10 cellular contexts compared by ENCODE assay signal in genomic region chr18:45666520-45666919, GRCh38. TPM values are rescaled to one million over a fixed set of nuclear protein-coding genes. Genes with fewer than 3 reads are reported as not detected.
A peak's percentile ranks its signal among the peaks of the same experiment; 100 is the strongest.
DNase-seq lines count a peak whose midpoint lies in the region; ATAC-seq and TF ChIP-seq lines count a peak whose summit lies in the region.
"Had no signal": no experiment of that assay in that cellular context is flagged by ENCODE, and none has a peak within 500 bp of the region (broad histone marks: within the 10 kb centered on the region; RNA-seq: fewer than 3 reads in every experiment).

No MANE protein-coding gene starts in this region.

- H3K36me3 ChIP-seq in lower lobe of right lung, result no peaks in the 10 kb centered on the region
- H3K36me3 ChIP-seq: prostate gland, tibial artery had no signal

- TF ChIP-seq CTCF in lower lobe of right lung (IDR thresholded peaks at IDR 0.05), result no peak

- H3K9me3 ChIP-seq in lower lobe of right lung, result no peaks in the 10 kb centered on the region
- H3K9me3 ChIP-seq: prostate gland, tibial artery had no signal

- H3K4me1 ChIP-seq in lower lobe of right lung, result peaks cover 35% of the 10 kb centered on the region
- H3K4me1 ChIP-seq: prostate gland had no signal

- peak overlapping the region; percentile 53 for H3K27ac ChIP-seq in lower lobe of right lung
- H3K27ac ChIP-seq: prostate gland had no signal

- H3K27me3 ChIP-seq in lower lobe of right lung (ENCODE audit: low read depth), result no peaks in the 10 kb centered on the region
- H3K27me3 ChIP-seq: tibial artery had no signal

- DNase-seq in Jurkat, Clone E6-1 (ENCODE audit: low read depth, low spot score), result peak; percentile 63
- DNase-seq in lower lobe of right lung, result no peak
- no peak for DNase-seq in COLO829 (ENCODE audit: low spot score)
- DNase-seq in amniotic stem cell (lab: John Stamatoyannopoulos, UW), result no peak
- DNase-seq in cerebellar nuclear complex (lab: John Stamatoyannopoulos, UW), result no peak
- no peak for DNase-seq in NCI-H2107 treated with DMSO at 0.1 percent for 48 hours (lab: John Stamatoyannopoulos, UW; ENCODE audit: unreplicated experiment)
- DNase-seq: tibial artery had no signal

- ATAC-seq in GM18520 (IDR thresholded peaks at IDR 0.05; ENCODE audit: unreplicated experiment) (peak; percentile 68), GM21723 (IDR thresholded peaks at IDR 0.05; ENCODE audit: unreplicated experiment) (peak; percentile 71), lower lobe of right lung (no peak)

- intact Hi-C loops in lower lobe of right lung (cut with DNase I), result no loop called here

- no peak overlapping the region for H3K4me3 ChIP-seq in Jurkat, Clone E6-1 (ENCODE audit: low read length)
- H3K4me3 ChIP-seq in lower lobe of right lung, result no peak overlapping the region
- H3K4me3 ChIP-seq: prostate gland, tibial artery had no signal

RNA-seq across cellular contexts. Expression of gene SLC14A2, which starts 51.2 kb away (rescaled TPM):
- polyA plus RNA-seq in Jurkat, Clone E6-1 (2012; ENCODE audit: insufficient read depth, insufficient read length), result 0.25 TPM
- not detected for total RNA-seq in lower lobe of right lung

RNA-seq across cellular contexts. Expression of gene SLC14A1, which starts 57.5 kb away (rescaled TPM):
- 13.9 TPM for polyA plus RNA-seq in Jurkat, Clone E6-1 (2012; ENCODE audit: insufficient read depth, insufficient read length)
- 21.8 TPM for total RNA-seq in lower lobe of right lung

Comparison
In these comparisons a context has a peak if more than half of its experiments do, and no peak if none do; other contexts are left out.
1. ATAC-seq: peak in GM18520 (single experiment) and GM21723 (single experiment); none in lower lobe of right lung (0 of 2).